ENCODE assay signal across 38 cellular contexts in the genomic region with DNA sequence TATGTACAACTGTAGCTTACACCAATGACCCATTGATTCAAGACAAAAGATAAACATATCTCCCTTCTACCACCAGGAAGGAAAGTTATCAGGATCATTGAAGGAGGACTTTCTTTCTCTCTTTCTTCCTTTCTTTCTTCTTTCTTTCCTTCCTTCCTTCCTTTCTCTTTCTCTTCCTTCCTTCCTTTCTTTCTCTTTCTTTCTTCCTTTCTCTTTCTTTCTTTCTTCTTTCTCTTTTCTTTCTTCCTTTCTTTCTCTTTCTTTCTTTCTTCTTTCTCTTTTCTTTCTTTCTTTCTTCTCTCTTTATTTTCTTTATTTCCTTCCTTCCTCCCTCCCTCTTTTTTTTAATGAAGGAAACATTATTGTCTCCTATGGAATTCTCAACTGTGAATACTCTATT. TPM values are rescaled to one million over a fixed set of nuclear protein-coding genes. Genes with fewer than 3 reads are reported as not detected.
"Had no signal": no experiment of that assay in that cellular context is flagged by ENCODE, and none has a peak within 500 bp of the region (broad histone marks: within the 10 kb centered on the region; RNA-seq: fewer than 3 reads in every experiment).

No MANE protein-coding gene starts in this region.

- H3K27ac ChIP-seq: adrenal gland, body of pancreas, brain microvascular endothelial cell, breast epithelium, VCaP had no signal

- DNase-seq: activated B cell treated with CpG ODN at 0.5 μM for 24 hours; activated CD4-positive, alpha-beta memory T cell treated with anti-CD3 and anti-CD28 coated beads for 36 hours; activated CD4-positive, alpha-beta T cell treated with anti-CD3 and anti-CD28 coated beads for 4 hours; activated CD4-positive, alpha-beta T cell treated with anti-CD3 and anti-CD28 coated beads, Interleukin-2, amount 10 ng/mL, durations not matched to agents 24 days and 14 days; activated CD4-positive, alpha-beta T cell treated with anti-CD3 and anti-CD28 coated beads, Interleukin-2, amount 50 U/mL, for 1 hour; activated CD4-positive, alpha-beta T cell treated with anti-CD3 and anti-CD28 coated beads, Interleukin-2, amount 50 U/mL, for 4 hours; activated CD4-positive, CD25-positive, alpha-beta regulatory T cell treated with anti-CD3 and anti-CD28 coated beads, Interleukin-2, amount 50 U/mL, for 72 hours; activated CD8-positive, alpha-beta memory T cell treated with anti-CD3 and anti-CD28 coated beads, Interleukin-2, amount 50 U/mL, for 4 hours; activated CD8-positive, alpha-beta T cell treated with anti-CD3 and anti-CD28 coated beads for 36 hours; activated effector memory CD4-positive, alpha-beta T cell treated with anti-CD3 and anti-CD28 coated beads, Interleukin-2, amount 50 U/mL, for 16 hours; activated gamma-delta T cell treated with Interleukin-2 at 50 U/mL for 16 hours; activated naive CD4-positive, alpha-beta T cell; activated naive CD4-positive, alpha-beta T cell treated with anti-CD3 and anti-CD28 coated beads for 36 hours; activated naive CD4-positive, alpha-beta T cell treated with anti-CD3 and anti-CD28 coated beads, Interleukin-2, amount 50 U/mL, for 16 hours; activated naive CD8-positive, alpha-beta T cell treated with anti-CD3 and anti-CD28 coated beads for 36 hours; activated T-cell treated with anti-CD3 and anti-CD28 coated beads for 4 hours; activated T-cell treated with anti-CD3 and anti-CD28 coated beads, Interleukin-2, amount 50 U/mL, for 1 hour; activated T-cell treated with anti-CD3 and anti-CD28 coated beads, Interleukin-2, amount 50 U/mL, for 4 hours; activated T-cell treated with anti-CD3 and anti-CD28 coated beads, Interleukin-2, amount 50 U/mL, for 72 hours; adrenal gland; amniotic stem cell; aorta; body of pancreas; brain microvascular endothelial cell; central memory CD4-positive, alpha-beta T cell; T-helper 1 cell; T-helper 2 cell; T-helper 9 cell had no signal

- H3K4me3 Mint-ChIP-seq: activated B cell treated with CpG ODN at 0.5 μM for 24 hours; activated CD4-positive, alpha-beta memory T cell treated with anti-CD3 and anti-CD28 coated beads for 36 hours; activated CD4-positive, alpha-beta T cell treated with anti-CD3 and anti-CD28 coated beads, Interleukin-2, amount 10 ng/mL, durations not matched to agents 24 days and 14 days; activated CD8-positive, alpha-beta T cell treated with anti-CD3 and anti-CD28 coated beads for 36 hours; activated naive CD4-positive, alpha-beta T cell treated with anti-CD3 and anti-CD28 coated beads for 36 hours; activated naive CD8-positive, alpha-beta T cell treated with anti-CD3 and anti-CD28 coated beads for 36 hours; activated T-cell treated with anti-CD3 and anti-CD28 coated beads, Interleukin-2, amount 50 U/mL, for 4 hours; activated T-cell treated with anti-CD3 and anti-CD28 coated beads, Interleukin-2, amount 50 U/mL, for 72 hours; activated T-helper 1 cell treated with anti-CD3 and anti-CD28 coated beads, Interleukin-12 subunit alpha, Interleukin-12 subunit beta, Interleukin-2, Interleukin-4 antibody, amounts not matched to agents 30 ng/mL and 10 ng/mL and 1 ng/mL, durations not matched to agents 14 hours and 24 hours and 36 hours; activated T-helper 17 cell treated with anti-CD3 and anti-CD28 coated beads, Interleukin-2, amount 50 U/mL, for 72 hours; T-helper 1 cell treated with Interleukin-12 subunit alpha and Interleukin-12 subunit beta and Interleukin-4 antibody, amounts not matched to agents 30 μg/mL and 1 μg/mL, for 36 hours; T-helper 2 cell treated with Interferon-gamma antibody and Interleukin-4, amounts not matched to agents 5 μg/mL and 100 μg/mL, for 36 hours had no signal

- H3K36me3 Mint-ChIP-seq: activated CD4-positive, alpha-beta memory T cell treated with anti-CD3 and anti-CD28 coated beads for 36 hours; activated naive CD8-positive, alpha-beta T cell treated with anti-CD3 and anti-CD28 coated beads for 36 hours had no signal

- ATAC-seq: activated CD8-positive, alpha-beta T cell treated with anti-CD3 and anti-CD28 coated beads for 36 hours; activated T-cell treated with anti-CD3 and anti-CD28 coated beads, Interleukin-2, amount 50 U/mL, for 4 hours; activated T-cell treated with anti-CD3 and anti-CD28 coated beads, Interleukin-2, amount 50 U/mL, for 72 hours; activated T-helper 17 cell treated with anti-CD3 and anti-CD28 coated beads, Interleukin-2, amount 50 U/mL, for 72 hours; body of pancreas had no signal

- H3K4me3 ChIP-seq: adrenal gland, body of pancreas, breast epithelium had no signal

- H3K27ac Mint-ChIP-seq: activated B cell treated with CpG ODN at 0.5 μM for 24 hours; activated CD4-positive, alpha-beta memory T cell treated with anti-CD3 and anti-CD28 coated beads for 36 hours; activated CD4-positive, alpha-beta T cell treated with anti-CD3 and anti-CD28 coated beads, Interleukin-2, amount 10 ng/mL, durations not matched to agents 24 days and 14 days; activated CD8-positive, alpha-beta T cell treated with anti-CD3 and anti-CD28 coated beads for 36 hours; activated naive CD4-positive, alpha-beta T cell treated with anti-CD3 and anti-CD28 coated beads for 36 hours; activated naive CD8-positive, alpha-beta T cell treated with anti-CD3 and anti-CD28 coated beads for 36 hours; activated T-cell treated with anti-CD3 and anti-CD28 coated beads, Interleukin-2, amount 50 U/mL, for 72 hours; activated T-helper 1 cell treated with anti-CD3 and anti-CD28 coated beads, Interleukin-12 subunit alpha, Interleukin-12 subunit beta, Interleukin-2, Interleukin-4 antibody, amounts not matched to agents 30 ng/mL and 10 ng/mL and 1 ng/mL, durations not matched to agents 14 hours and 24 hours and 36 hours; activated T-helper 17 cell treated with anti-CD3 and anti-CD28 coated beads, Interleukin-2, amount 50 U/mL, for 72 hours; T-helper 1 cell treated with Interleukin-12 subunit alpha and Interleukin-12 subunit beta and Interleukin-4 antibody, amounts not matched to agents 30 μg/mL and 1 μg/mL, for 36 hours; T-helper 2 cell treated with Interferon-gamma antibody and Interleukin-4, amounts not matched to agents 5 μg/mL and 100 μg/mL, for 36 hours had no signal

- H3K4me1 Mint-ChIP-seq: activated B cell treated with CpG ODN at 0.5 μM for 24 hours; activated T-helper 17 cell treated with anti-CD3 and anti-CD28 coated beads, Interleukin-2, amount 50 U/mL, for 72 hours had no signal

- H3K9me3 Mint-ChIP-seq: activated CD4-positive, alpha-beta memory T cell treated with anti-CD3 and anti-CD28 coated beads for 36 hours; activated CD4-positive, alpha-beta T cell treated with anti-CD3 and anti-CD28 coated beads, Interleukin-2, amount 10 ng/mL, durations not matched to agents 24 days and 14 days; activated CD8-positive, alpha-beta T cell treated with anti-CD3 and anti-CD28 coated beads for 36 hours; activated naive CD4-positive, alpha-beta T cell treated with anti-CD3 and anti-CD28 coated beads for 36 hours; activated naive CD8-positive, alpha-beta T cell treated with anti-CD3 and anti-CD28 coated beads for 36 hours; activated T-cell treated with anti-CD3 and anti-CD28 coated beads, Interleukin-2, amount 50 U/mL, for 4 hours; activated T-cell treated with anti-CD3 and anti-CD28 coated beads, Interleukin-2, amount 50 U/mL, for 72 hours; activated T-helper 1 cell treated with anti-CD3 and anti-CD28 coated beads, Interleukin-12 subunit alpha, Interleukin-12 subunit beta, Interleukin-2, Interleukin-4 antibody, amounts not matched to agents 30 ng/mL and 10 ng/mL and 1 ng/mL, durations not matched to agents 14 hours and 24 hours and 36 hours; T-helper 1 cell treated with Interleukin-12 subunit alpha and Interleukin-12 subunit beta and Interleukin-4 antibody, amounts not matched to agents 30 μg/mL and 1 μg/mL, for 36 hours; T-helper 2 cell treated with Interferon-gamma antibody and Interleukin-4, amounts not matched to agents 5 μg/mL and 100 μg/mL, for 36 hours had no signal

- H3K36me3 ChIP-seq: adrenal gland, brain microvascular endothelial cell, breast epithelium had no signal

- H3K9me3 ChIP-seq: adrenal gland, body of pancreas, breast epithelium had no signal

- H3K27me3 ChIP-seq: adrenal gland, body of pancreas, brain microvascular endothelial cell, breast epithelium had no signal

- H3K4me1 ChIP-seq: adrenal gland, body of pancreas, breast epithelium had no signal

RNA-seq across cellular contexts. Expression of a gene that starts 10.6 kb away (rescaled TPM):
- total RNA-seq: activated B cell treated with CpG ODN at 0.5 μM for 24 hours; activated CD4-positive, alpha-beta memory T cell treated with anti-CD3 and anti-CD28 coated beads for 36 hours; activated CD4-positive, alpha-beta T cell treated with anti-CD3 and anti-CD28 coated beads, Interleukin-2, amount 10 ng/mL, durations not matched to agents 24 days and 14 days; activated CD8-positive, alpha-beta memory T cell treated with anti-CD3 and anti-CD28 coated beads for 36 hours; activated CD8-positive, alpha-beta T cell treated with anti-CD3 and anti-CD28 coated beads for 36 hours; activated naive CD4-positive, alpha-beta T cell treated with anti-CD3 and anti-CD28 coated beads for 36 hours; activated naive CD8-positive, alpha-beta T cell treated with anti-CD3 and anti-CD28 coated beads for 36 hours; activated T-cell treated with anti-CD3 and anti-CD28 coated beads, Interleukin-2, amount 50 U/mL, for 4 hours; activated T-cell treated with anti-CD3 and anti-CD28 coated beads, Interleukin-2, amount 50 U/mL, for 72 hours; activated T-helper 1 cell treated with anti-CD3 and anti-CD28 coated beads, Interleukin-12 subunit alpha, Interleukin-12 subunit beta, Interleukin-2, Interleukin-4 antibody, amounts not matched to agents 30 ng/mL and 10 ng/mL and 1 ng/mL, durations not matched to agents 14 hours and 24 hours and 36 hours; activated T-helper 17 cell treated with anti-CD3 and anti-CD28 coated beads, Interleukin-2, amount 50 U/mL, for 72 hours; adrenal gland; aorta; astrocyte; body of pancreas; breast epithelium; cardiac septum; cerebellum had no signal
- polyA plus RNA-seq: adrenal gland, aorta had no signal

RNA-seq across cellular contexts. Expression of a gene that starts 12.7 kb away (rescaled TPM):
- total RNA-seq: activated B cell treated with CpG ODN at 0.5 μM for 24 hours; activated CD4-positive, alpha-beta memory T cell treated with anti-CD3 and anti-CD28 coated beads for 36 hours; activated CD4-positive, alpha-beta T cell treated with anti-CD3 and anti-CD28 coated beads, Interleukin-2, amount 10 ng/mL, durations not matched to agents 24 days and 14 days; activated CD8-positive, alpha-beta memory T cell treated with anti-CD3 and anti-CD28 coated beads for 36 hours; activated CD8-positive, alpha-beta T cell treated with anti-CD3 and anti-CD28 coated beads for 36 hours; activated naive CD4-positive, alpha-beta T cell treated with anti-CD3 and anti-CD28 coated beads for 36 hours; activated naive CD8-positive, alpha-beta T cell treated with anti-CD3 and anti-CD28 coated beads for 36 hours; activated T-cell treated with anti-CD3 and anti-CD28 coated beads, Interleukin-2, amount 50 U/mL, for 4 hours; activated T-cell treated with anti-CD3 and anti-CD28 coated beads, Interleukin-2, amount 50 U/mL, for 72 hours; activated T-helper 1 cell treated with anti-CD3 and anti-CD28 coated beads, Interleukin-12 subunit alpha, Interleukin-12 subunit beta, Interleukin-2, Interleukin-4 antibody, amounts not matched to agents 30 ng/mL and 10 ng/mL and 1 ng/mL, durations not matched to agents 14 hours and 24 hours and 36 hours; activated T-helper 17 cell treated with anti-CD3 and anti-CD28 coated beads, Interleukin-2, amount 50 U/mL, for 72 hours; adrenal gland; aorta; astrocyte; body of pancreas; breast epithelium; cardiac septum; cerebellum had no signal
- polyA plus RNA-seq: adrenal gland, aorta had no signal

RNA-seq across cellular contexts. Expression of a gene that starts 24.2 kb away (rescaled TPM):
- total RNA-seq: activated B cell treated with CpG ODN at 0.5 μM for 24 hours; activated CD4-positive, alpha-beta memory T cell treated with anti-CD3 and anti-CD28 coated beads for 36 hours; activated CD4-positive, alpha-beta T cell treated with anti-CD3 and anti-CD28 coated beads, Interleukin-2, amount 10 ng/mL, durations not matched to agents 24 days and 14 days; activated CD8-positive, alpha-beta memory T cell treated with anti-CD3 and anti-CD28 coated beads for 36 hours; activated CD8-positive, alpha-beta T cell treated with anti-CD3 and anti-CD28 coated beads for 36 hours; activated naive CD4-positive, alpha-beta T cell treated with anti-CD3 and anti-CD28 coated beads for 36 hours; activated naive CD8-positive, alpha-beta T cell treated with anti-CD3 and anti-CD28 coated beads for 36 hours; activated T-cell treated with anti-CD3 and anti-CD28 coated beads, Interleukin-2, amount 50 U/mL, for 4 hours; activated T-cell treated with anti-CD3 and anti-CD28 coated beads, Interleukin-2, amount 50 U/mL, for 72 hours; activated T-helper 1 cell treated with anti-CD3 and anti-CD28 coated beads, Interleukin-12 subunit alpha, Interleukin-12 subunit beta, Interleukin-2, Interleukin-4 antibody, amounts not matched to agents 30 ng/mL and 10 ng/mL and 1 ng/mL, durations not matched to agents 14 hours and 24 hours and 36 hours; activated T-helper 17 cell treated with anti-CD3 and anti-CD28 coated beads, Interleukin-2, amount 50 U/mL, for 72 hours; adrenal gland; aorta; astrocyte; body of pancreas; breast epithelium; cardiac septum; cerebellum had no signal
- polyA plus RNA-seq: adrenal gland, aorta had no signal

RNA-seq across cellular contexts. Expression of a gene that starts 29.2 kb away (rescaled TPM):
- total RNA-seq: activated B cell treated with CpG ODN at 0.5 μM for 24 hours; activated CD4-positive, alpha-beta memory T cell treated with anti-CD3 and anti-CD28 coated beads for 36 hours; activated CD4-positive, alpha-beta T cell treated with anti-CD3 and anti-CD28 coated beads, Interleukin-2, amount 10 ng/mL, durations not matched to agents 24 days and 14 days; activated CD8-positive, alpha-beta memory T cell treated with anti-CD3 and anti-CD28 coated beads for 36 hours; activated CD8-positive, alpha-beta T cell treated with anti-CD3 and anti-CD28 coated beads for 36 hours; activated naive CD4-positive, alpha-beta T cell treated with anti-CD3 and anti-CD28 coated beads for 36 hours; activated naive CD8-positive, alpha-beta T cell treated with anti-CD3 and anti-CD28 coated beads for 36 hours; activated T-cell treated with anti-CD3 and anti-CD28 coated beads, Interleukin-2, amount 50 U/mL, for 4 hours; activated T-cell treated with anti-CD3 and anti-CD28 coated beads, Interleukin-2, amount 50 U/mL, for 72 hours; activated T-helper 1 cell treated with anti-CD3 and anti-CD28 coated beads, Interleukin-12 subunit alpha, Interleukin-12 subunit beta, Interleukin-2, Interleukin-4 antibody, amounts not matched to agents 30 ng/mL and 10 ng/mL and 1 ng/mL, durations not matched to agents 14 hours and 24 hours and 36 hours; activated T-helper 17 cell treated with anti-CD3 and anti-CD28 coated beads, Interleukin-2, amount 50 U/mL, for 72 hours; adrenal gland; aorta; astrocyte; body of pancreas; breast epithelium; cardiac septum; cerebellum had no signal
- polyA plus RNA-seq: adrenal gland, aorta had no signal

RNA-seq across cellular contexts. Expression of a gene that starts 50.0 kb away (rescaled TPM):
- total RNA-seq: activated B cell treated with CpG ODN at 0.5 μM for 24 hours; activated CD4-positive, alpha-beta memory T cell treated with anti-CD3 and anti-CD28 coated beads for 36 hours; activated CD4-positive, alpha-beta T cell treated with anti-CD3 and anti-CD28 coated beads, Interleukin-2, amount 10 ng/mL, durations not matched to agents 24 days and 14 days; activated CD8-positive, alpha-beta memory T cell treated with anti-CD3 and anti-CD28 coated beads for 36 hours; activated CD8-positive, alpha-beta T cell treated with anti-CD3 and anti-CD28 coated beads for 36 hours; activated naive CD4-positive, alpha-beta T cell treated with anti-CD3 and anti-CD28 coated beads for 36 hours; activated naive CD8-positive, alpha-beta T cell treated with anti-CD3 and anti-CD28 coated beads for 36 hours; activated T-cell treated with anti-CD3 and anti-CD28 coated beads, Interleukin-2, amount 50 U/mL, for 4 hours; activated T-cell treated with anti-CD3 and anti-CD28 coated beads, Interleukin-2, amount 50 U/mL, for 72 hours; activated T-helper 1 cell treated with anti-CD3 and anti-CD28 coated beads, Interleukin-12 subunit alpha, Interleukin-12 subunit beta, Interleukin-2, Interleukin-4 antibody, amounts not matched to agents 30 ng/mL and 10 ng/mL and 1 ng/mL, durations not matched to agents 14 hours and 24 hours and 36 hours; activated T-helper 17 cell treated with anti-CD3 and anti-CD28 coated beads, Interleukin-2, amount 50 U/mL, for 72 hours; aorta; astrocyte; body of pancreas; breast epithelium; cardiac septum; cerebellum had no signal
- polyA plus RNA-seq: adrenal gland, aorta had no signal
